ENCODE assay signal across 23 cellular contexts in the genomic region with DNA sequence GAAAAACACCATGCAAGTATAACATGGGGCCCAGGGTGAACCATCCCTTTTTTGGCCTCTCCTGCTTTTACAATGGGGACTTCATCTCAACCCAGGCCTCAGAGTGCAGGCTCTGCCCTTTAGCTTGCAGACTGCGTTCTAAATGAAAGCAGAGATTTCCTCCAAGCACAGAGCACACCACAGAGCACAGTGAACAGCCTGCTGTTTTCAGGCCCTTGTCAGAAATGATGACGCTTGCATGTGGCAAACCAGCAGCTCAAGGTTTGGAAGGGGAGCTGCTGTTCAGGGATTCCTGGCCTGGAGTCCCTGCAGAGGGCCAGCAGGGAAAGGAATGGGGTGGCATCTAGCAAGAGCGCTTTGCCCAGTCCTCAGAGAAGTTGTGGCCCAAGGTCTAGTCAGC.
DNase-seq lines count a peak whose midpoint lies in the region; TF ChIP-seq lines count a peak whose summit lies in the region.
"Had no signal": no experiment of that assay in that cellular context is flagged by ENCODE, and none has a peak within 500 bp of the region (broad histone marks: within the 10 kb centered on the region; RNA-seq: fewer than 3 reads in every experiment).

No MANE protein-coding gene starts in this region.

- CTCF ChIA-PET in SK-N-SH (lab: Yijun Ruan, JAX), result interaction anchor here (0.8 to 9.6 kb wide), 9 partner anchors 10 to 388 kb away, joined by 3 to 203 read pairs (median 7); a partner anchor contains a TSS

- no peak overlapping the region for H2AFZ ChIP-seq in SK-N-SH (ENCODE audit: low read depth)

- no peak overlapping the region for H3K4me2 ChIP-seq in SK-N-SH
- H3K4me2 ChIP-seq: A549, KMS-11 had no signal

- no peak overlapping the region for H3K4me3 ChIP-seq in coronary artery
- no peak overlapping the region for H3K4me3 ChIP-seq in SK-N-SH (ENCODE audit: low read depth in 2 of 2, low read length in 1 of 2)
- H3K4me3 ChIP-seq: A549, GM12878 had no signal

- POLR2A ChIA-PET in SK-N-SH (lab: Yijun Ruan, JAX), result no interaction called here

- no peak overlapping the region for H3K9ac ChIP-seq in SK-N-SH
- H3K9ac ChIP-seq: KMS-11 had no signal

- H3K36me3 ChIP-seq in SK-N-SH (replicated peaks in 1 of 2; ENCODE audit: control insufficient read depth in 1 of 2, insufficient read depth in 2 of 2, low read length in 1 of 2), result no peaks in the 10 kb centered on the region

- no peaks in the 10 kb centered on the region for H3K9me2 ChIP-seq in SK-N-SH

- H4K20me1 ChIP-seq in SK-N-SH (ENCODE audit: insufficient read depth), result no peaks in the 10 kb centered on the region

- peaks cover 0 to 7% of the 10 kb centered on the region in 2 experiments; a peak in 1 of 4 replicates for H3K4me1 ChIP-seq in SK-N-SH (ENCODE audit: control insufficient read depth in 1 of 2, insufficient read depth in 2 of 2, low read depth in 1 of 2, low read length in 1 of 2)
- H3K4me1 ChIP-seq: A549, Caco-2 had no signal

- H3K9me3 ChIP-seq in SK-N-SH, result no peaks in the 10 kb centered on the region
- H3K9me3 ChIP-seq: A549, Caco-2 had no signal

- no peak for TF ChIP-seq RAD21 in SK-N-SH (IDR thresholded peaks at IDR 0.05; ENCODE audit: low read length)

- H3F3A ChIP-seq in SK-N-SH (replicated peaks; ENCODE audit: insufficient read depth), result no peaks in the 10 kb centered on the region

- WGBS in SK-N-SH (ENCODE audit: low lambda C conversion rate), result 59% methylated on average over 3 of the region's 3 CpGs

- DNase-seq in coronary artery (ENCODE audit: low spot score) (peak; percentile 38), left kidney (ENCODE audit: low read depth, low spot score) (peak; percentile 22), substantia nigra (lab: John Stamatoyannopoulos, UW) (peak in 5 of 49 donors; percentile 9 to 21 (median 13)), CD1c-positive myeloid dendritic cell (ENCODE audit: extremely low spot score) (no peak), SK-N-SH (no peak), foreskin melanocyte (no peak)
- DNase-seq: AML-193; CD8-positive, alpha-beta T cell; EL; GDM1; HCEC 1CT; MM.1S; NCI-H1694; NCI-H2029 treated with DMSO at 0.1 percent for 48 hours; NCI-H2227 treated with DMSO at 0.1 percent for 48 hours; NCI-H526 treated with DMSO at 0.1 percent for 48 hours; SHP77 had no signal

- H3K27me3 ChIP-seq in SK-N-SH (ENCODE audit: insufficient read depth), result no peaks in the 10 kb centered on the region

- TF ChIP-seq EP300 in SK-N-SH (IDR thresholded peaks at IDR 0.05; ENCODE audit: borderline replicate concordance in 1 of 2, low read depth in 1 of 2, low read length in 1 of 2), result no peak

- H3K27ac ChIP-seq in angular gyrus (ENCODE audit: low read depth, low read length) (peak overlapping the region; percentile 86), coronary artery (no peak overlapping the region), substantia nigra (ENCODE audit: low read depth, low read length, poor library complexity, severe bottlenecking) (peak overlapping the region; percentile 100), SK-N-SH (ENCODE audit: low read depth in 2 of 2, low read length in 1 of 2) (no peak overlapping the region)
- H3K27ac ChIP-seq: A549, KMS-11, RWPE1 had no signal

- no peak for TF ChIP-seq CTCF in coronary artery (IDR thresholded peaks at IDR 0.05)
- no peak for TF ChIP-seq CTCF in SK-N-SH (IDR thresholded peaks at IDR 0.05)

- H3K79me2 ChIP-seq in SK-N-SH (ENCODE audit: insufficient read depth), result no peaks in the 10 kb centered on the region

TF ChIP-seq in SK-N-SH, 30 proteins besides CTCF, POLR2A, EP300 and RAD21:
- TF ChIP-seq FOSL2 (IDR thresholded peaks at IDR 0.05; ENCODE audit: borderline replicate concordance, low read depth) (no peak), SIN3A (IDR thresholded peaks at IDR 0.05; ENCODE audit: borderline replicate concordance, low read depth, low read length) (no peak), YY1 (IDR thresholded peaks at IDR 0.05; ENCODE audit: low read depth) (no peak)
- TF ChIP-seq, protein P1, sequence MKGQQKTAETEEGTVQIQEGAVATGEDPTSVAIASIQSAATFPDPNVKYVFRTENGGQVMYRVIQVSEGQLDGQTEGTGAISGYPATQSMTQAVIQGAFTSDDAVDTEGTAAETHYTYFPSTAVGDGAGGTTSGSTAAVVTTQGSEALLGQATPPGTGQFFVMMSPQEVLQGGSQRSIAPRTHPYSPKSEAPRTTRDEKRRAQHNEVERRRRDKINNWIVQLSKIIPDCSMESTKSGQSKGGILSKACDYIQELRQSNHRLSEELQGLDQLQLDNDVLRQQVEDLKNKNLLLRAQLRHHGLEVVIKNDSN (IDR thresholded peaks at IDR 0.05; ENCODE audit: borderline replicate concordance, low read depth), result no peak

Comparison
In these comparisons a context has a peak if more than half of its experiments do, and no peak if none do; other contexts are left out.
1. H3K27ac ChIP-seq: peak in angular gyrus (single experiment) and substantia nigra (single experiment); none in coronary artery (0 of 2) and SK-N-SH (0 of 2).
2. DNase-seq: peak in coronary artery (single experiment) and left kidney (single experiment); none in CD1c-positive myeloid dendritic cell (single experiment), SK-N-SH (single experiment) and foreskin melanocyte (single experiment).